ENCODE assay signal across 9 cellular contexts in the genomic region with DNA sequence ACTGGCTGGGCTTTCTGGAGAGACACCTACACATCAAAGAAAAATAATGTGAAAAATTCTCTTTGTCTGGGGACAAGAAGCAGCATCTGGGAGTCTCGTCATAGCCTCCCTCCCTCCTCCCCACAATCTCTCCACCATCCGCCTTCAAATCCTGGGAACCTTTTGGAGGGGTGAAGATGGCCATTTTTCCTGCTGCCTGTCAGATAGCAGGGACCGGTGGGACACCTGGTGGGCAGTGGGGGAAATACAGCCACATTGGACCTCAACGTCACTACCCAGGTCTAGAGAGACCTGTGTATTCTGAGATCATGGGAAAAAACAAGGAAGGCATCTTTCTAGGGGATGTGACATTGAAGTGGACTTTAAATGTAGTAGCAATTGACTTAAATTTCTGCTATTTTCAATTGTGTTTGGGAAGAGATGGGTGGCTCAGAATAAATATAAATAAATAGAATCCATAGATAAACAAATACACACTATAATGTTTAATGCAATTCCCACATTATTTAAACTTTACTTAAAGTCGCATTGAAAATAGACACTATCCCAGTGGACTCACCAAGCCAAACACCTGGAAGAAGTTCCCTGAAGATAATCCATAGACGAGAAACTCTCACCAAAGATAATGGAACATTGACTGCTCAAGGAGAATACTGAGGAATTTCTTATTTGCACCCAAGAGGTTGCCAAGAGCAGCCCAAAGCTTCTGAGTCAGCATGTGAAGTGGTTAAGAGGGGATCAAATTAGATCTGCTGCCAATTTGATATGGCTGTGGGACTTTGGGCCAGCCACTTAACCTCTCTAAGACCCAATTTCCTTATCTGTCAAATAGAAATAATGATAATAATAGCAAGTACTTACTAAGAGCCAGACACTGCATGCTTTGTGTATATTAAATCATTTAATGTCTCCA.
A peak's percentile ranks its signal among the peaks of the same experiment; 100 is the strongest.
DNase-seq lines count a peak whose midpoint lies in the region; ATAC-seq, FAIRE-seq and TF ChIP-seq lines count a peak whose summit lies in the region.
"Had no signal": no experiment of that assay in that cellular context is flagged by ENCODE, and none has a peak within 500 bp of the region (broad histone marks: within the 10 kb centered on the region; RNA-seq: fewer than 3 reads in every experiment).

No MANE protein-coding gene starts in this region.

- peak overlapping the region; percentile 50 for H3K9ac ChIP-seq in mesendoderm (ENCODE audit: low read length)

- H3K27me3 Mint-ChIP-seq in T-helper 2 cell treated with Interferon-gamma antibody and Interleukin-4, amounts not matched to agents 5 μg/mL and 100 μg/mL, for 36 hours (ENCODE audit: low read depth), result peaks cover 7% of the 10 kb centered on the region
- H3K27me3 Mint-ChIP-seq in endothelial cell (ENCODE audit: unreplicated experiment), result peaks cover 1% of the 10 kb centered on the region

- no peaks in the 10 kb centered on the region for H3K9me3 Mint-ChIP-seq in T-helper 2 cell treated with Interferon-gamma antibody and Interleukin-4, amounts not matched to agents 5 μg/mL and 100 μg/mL, for 36 hours
- H3K9me3 Mint-ChIP-seq in endothelial cell (ENCODE audit: unreplicated experiment), result no peaks in the 10 kb centered on the region

- peak overlapping the region; percentile 98 for H2BK120ac ChIP-seq in mesendoderm (ENCODE audit: low read depth, low read length)

- no CpG with 5 or more reads among the region's 6 CpGs for WGBS in mesendoderm (ENCODE audit: extremely low coverage, insufficient coverage, low lambda C conversion rate)

- DNase-seq in GM12864 (ENCODE audit: low read depth) (no peak), NCI-H1048 (lab: John Stamatoyannopoulos, UW) (peak; percentile 25), endothelial cell (ENCODE audit: low spot score) (peak; percentile 90), mesendoderm (peak; percentile 96), tibial artery (peak in 1 of 2 donors; percentile 54)
- peak; percentile 13 for DNase-seq in T-helper 2 cell treated with Interferon-gamma antibody and Interleukin-4, amounts not matched to agents 5 μg/mL and 100 μg/mL, for 36 hours (ENCODE audit: low spot score)

- H2BK15ac ChIP-seq in mesendoderm (replicated peaks; ENCODE audit: low read depth), result no peak overlapping the region

- no peak overlapping the region for H3K4me2 ChIP-seq in mesendoderm (ENCODE audit: low read length)

- no peaks in the 10 kb centered on the region for H3K79me1 ChIP-seq in mesendoderm (ENCODE audit: low read length)

- H3K27ac ChIP-seq in mesendoderm (ENCODE audit: low read depth, low read length), result peak overlapping the region; percentile 64
- H3K27ac ChIP-seq in tibial artery, result no peak overlapping the region
- H3K27ac ChIP-seq: neutrophil had no signal

- H3K27ac Mint-ChIP-seq in T-helper 2 cell treated with Interferon-gamma antibody and Interleukin-4, amounts not matched to agents 5 μg/mL and 100 μg/mL, for 36 hours, result no peak overlapping the region
- no peak overlapping the region for H3K27ac Mint-ChIP-seq in endothelial cell (ENCODE audit: unreplicated experiment)

- no peaks in the 10 kb centered on the region for H3K27me3 ChIP-seq in mesendoderm (ENCODE audit: insufficient read depth, low read length, poor library complexity)
- H3K27me3 ChIP-seq in tibial artery, result peaks cover 0 to 3% of the 10 kb centered on the region in 2 donors

- TF ChIP-seq CTCF in GM12864 (IDR thresholded peaks at IDR 0.05; ENCODE audit: low read depth, low read length, missing control alignments) (peak; percentile 84), endothelial cell (IDR thresholded peaks at IDR 0.05; ENCODE audit: unreplicated experiment) (peak; percentile 95), tibial artery (IDR thresholded peaks at IDR 0.05) (peak; percentile 27 to 34)

- H3K79me2 ChIP-seq in mesendoderm (ENCODE audit: control insufficient read depth, insufficient read depth, low read length), result no peaks in the 10 kb centered on the region

- peaks cover 0 to 8% (median 0%) of the 10 kb centered on the region in 3 donors for H3K9me3 ChIP-seq in tibial artery
- H3K9me3 ChIP-seq: neutrophil had no signal

- peak overlapping the region; percentile 93 for H3K4ac ChIP-seq in mesendoderm (ENCODE audit: low read depth, low read length)

- peak overlapping the region; percentile 89 for H3K18ac ChIP-seq in mesendoderm (ENCODE audit: low read length)

- intact Hi-C loops in tibial artery (cut with DNase I; ENCODE audit: low total_unique reads), result no loop called here

- no peak overlapping the region for H4K8ac ChIP-seq in mesendoderm (ENCODE audit: low read depth, low read length)

- peak overlapping the region; percentile 24 for H2BK5ac ChIP-seq in mesendoderm (ENCODE audit: low read length)

- ATAC-seq in HG02678 (IDR thresholded peaks at IDR 0.05; ENCODE audit: unreplicated experiment), result peak; percentile 95

- H2AK5ac ChIP-seq in mesendoderm (ENCODE audit: low read length), result no peak overlapping the region

- H3K4me3 ChIP-seq in GM12864 (ENCODE audit: low read depth, low read length), result no peak overlapping the region
- no peak overlapping the region for H3K4me3 ChIP-seq in mesendoderm (ENCODE audit: low read length)
- no peak overlapping the region for H3K4me3 ChIP-seq in tibial artery

- H3K4me1 Mint-ChIP-seq in T-helper 2 cell treated with Interferon-gamma antibody and Interleukin-4, amounts not matched to agents 5 μg/mL and 100 μg/mL, for 36 hours (ENCODE audit: low read depth), result no peaks in the 10 kb centered on the region
- H3K4me1 Mint-ChIP-seq in endothelial cell (ENCODE audit: unreplicated experiment), result peaks cover 3% of the 10 kb centered on the region

- H4K5ac ChIP-seq in mesendoderm (ENCODE audit: low read length), result peak overlapping the region; percentile 56

- H3K23ac ChIP-seq in mesendoderm (ENCODE audit: low read length), result no peak overlapping the region

- peaks cover 17% of the 10 kb centered on the region for H3K4me1 ChIP-seq in mesendoderm (ENCODE audit: control insufficient read depth, low read depth, low read length)
- H3K4me1 ChIP-seq in tibial artery, result peaks cover 0 to 6% (median 0%) of the 10 kb centered on the region in 4 donors

- peak overlapping the region; percentile 69 for H3K56ac ChIP-seq in mesendoderm (ENCODE audit: low read length)

- H3K36me3 Mint-ChIP-seq in T-helper 2 cell treated with Interferon-gamma antibody and Interleukin-4, amounts not matched to agents 5 μg/mL and 100 μg/mL, for 36 hours (ENCODE audit: low read depth), result no peaks in the 10 kb centered on the region
- no peaks in the 10 kb centered on the region for H3K36me3 Mint-ChIP-seq in endothelial cell (ENCODE audit: low read depth, unreplicated experiment)

- FAIRE-seq in A204.1 (lab: Jason Lieb, UNC), result peak; percentile 27

- H3K4me3 Mint-ChIP-seq in T-helper 2 cell treated with Interferon-gamma antibody and Interleukin-4, amounts not matched to agents 5 μg/mL and 100 μg/mL, for 36 hours, result no peak overlapping the region
- no peak overlapping the region for H3K4me3 Mint-ChIP-seq in endothelial cell (ENCODE audit: unreplicated experiment)

- H3K36me3 ChIP-seq in mesendoderm (ENCODE audit: control insufficient read depth, insufficient read depth, low read length), result no peaks in the 10 kb centered on the region
- H3K36me3 ChIP-seq in tibial artery, result no peaks in the 10 kb centered on the region
- H3K36me3 ChIP-seq: neutrophil had no signal

Comparison
In these comparisons a context has a peak if more than half of its experiments do, and no peak if none do; other contexts are left out.
1. CTCF ChIP-seq: peak in every context shown above with its lines; median percentile 95 in endothelial cell; 84 in GM12864; 30 in tibial artery.